Comparison of ENCODE assay signal across 8 cellular contexts in the genomic region with DNA sequence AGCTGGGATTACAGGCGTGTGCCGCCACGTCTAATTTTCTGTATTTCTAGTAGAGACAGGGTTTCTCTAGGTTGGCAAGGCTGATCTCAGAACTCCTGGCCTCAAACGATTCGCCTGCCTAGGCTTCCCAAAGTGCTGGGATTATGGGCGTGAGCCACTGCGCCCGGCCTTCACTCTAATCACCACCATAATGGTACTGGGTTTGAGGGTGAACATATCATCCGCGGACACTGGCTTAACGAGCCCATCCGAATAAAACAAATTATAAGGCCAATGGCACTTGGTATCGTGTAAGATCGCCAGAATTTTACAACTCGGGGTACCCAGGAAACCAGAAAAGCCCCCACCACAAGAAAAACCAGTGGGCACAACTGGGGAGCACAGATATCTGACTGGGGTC. TPM values are rescaled to one million over a fixed set of nuclear protein-coding genes. Genes with fewer than 3 reads are reported as not detected.
DNase-seq lines count a peak whose midpoint lies in the region; ATAC-seq and TF ChIP-seq lines count a peak whose summit lies in the region.

No MANE protein-coding gene starts in this region.

- 35% methylated on average over 15 of the region's 15 CpGs for WGBS in mesenchymal stem cell

- peaks cover 23% of the 10 kb centered on the region for H3K79me1 ChIP-seq in mesenchymal stem cell (replicated peaks; ENCODE audit: low read length, poor library complexity, severe bottlenecking)

- no peak overlapping the region for H2AK5ac ChIP-seq in mesenchymal stem cell (ENCODE audit: low read length, severe bottlenecking)

- H2BK15ac ChIP-seq in mesenchymal stem cell (ENCODE audit: low read depth, poor library complexity, severe bottlenecking), result no peak overlapping the region

- H3K4me3 ChIP-seq in AG04450 (ENCODE audit: low read depth, low read length), result peak overlapping the region; percentile 98
- peak overlapping the region; percentile 97 to 99 for H3K4me3 ChIP-seq in mesenchymal stem cell (ENCODE audit: insufficient read depth in 1 of 2, low read depth in 1 of 2, low read length in 2 of 2)

- H3K23ac ChIP-seq in mesenchymal stem cell (ENCODE audit: low read length in 2 of 2), result no peak overlapping the region

- H3K14ac ChIP-seq in mesenchymal stem cell (ENCODE audit: low read length in 2 of 2), result no peak overlapping the region

- peaks cover 14% of the 10 kb centered on the region for H3K9me3 Mint-ChIP-seq in chondrocyte (ENCODE audit: low read depth)

- peak overlapping the region; percentile 99 for H3K9ac ChIP-seq in mesenchymal stem cell (ENCODE audit: low read length)

- POLR2A ChIA-PET in AG04450 (lab: Yijun Ruan, JAX), result no interaction called here

- H2AFZ ChIP-seq in mesenchymal stem cell (ENCODE audit: low read depth, low read length), result peak overlapping the region; percentile 97

- H3K4me2 ChIP-seq in mesenchymal stem cell (ENCODE audit: low read length, poor library complexity, severe bottlenecking), result peak overlapping the region; percentile 62

- no peak overlapping the region for H4K91ac ChIP-seq in mesenchymal stem cell (ENCODE audit: low read length)

- no peaks in the 10 kb centered on the region; the same call in 1 of the 2 replicates for H3K9me3 ChIP-seq in AG04450 (ENCODE audit: control insufficient read depth, insufficient read depth, low read length)
- H3K9me3 ChIP-seq in mesenchymal stem cell (ENCODE audit: control insufficient read depth, low read length), result peaks cover 20% of the 10 kb centered on the region

- H3K27ac ChIP-seq in AG04450 (ENCODE audit: low read depth, low read length) (peak overlapping the region; percentile 85), mesenchymal stem cell (ENCODE audit: low read length, poor library complexity, severe bottlenecking) (no peak overlapping the region)

- H3K4me1 ChIP-seq in mesenchymal stem cell (ENCODE audit: control insufficient read depth, insufficient read depth, low read depth, low read length), result peaks cover 3% of the 10 kb centered on the region

- peak overlapping the region in 1 of 2 experiments; percentile 94 for H3K4ac ChIP-seq in mesenchymal stem cell (ENCODE audit: low read depth in 1 of 2, low read length in 2 of 2)

- H3K36me3 ChIP-seq in mesenchymal stem cell (ENCODE audit: control insufficient read depth in 1 of 2, insufficient read depth in 2 of 2, low read depth in 1 of 2, low read length in 2 of 2), result peaks cover 2 to 51% of the 10 kb centered on the region in 2 experiments

- peak overlapping the region in 1 of 2 experiments; percentile 90 for H3K18ac ChIP-seq in mesenchymal stem cell (ENCODE audit: low read depth in 1 of 2, low read length in 2 of 2)

- no peak for TF ChIP-seq CTCF in AG04450 (IDR thresholded peaks at IDR 0.05; ENCODE audit: low read depth, low read length)
- no peak for TF ChIP-seq CTCF in chondrocyte (IDR thresholded peaks at IDR 0.05)

- peaks cover 11% of the 10 kb centered on the region for H3K36me3 Mint-ChIP-seq in chondrocyte (ENCODE audit: low read depth)

- H3K27me3 ChIP-seq in AG04450 (ENCODE audit: control insufficient read depth, insufficient read depth, low read length), result no peaks in the 10 kb centered on the region
- no peaks in the 10 kb centered on the region for H3K27me3 ChIP-seq in mesenchymal stem cell (ENCODE audit: control insufficient read depth in 1 of 2, insufficient read depth in 1 of 2, low read length in 2 of 2)

- DNase-seq in AG04450 (ENCODE audit: low read depth, low spot score) (no peak), chondrocyte (ENCODE audit: low spot score) (no peak), mesenchymal stem cell (peak; percentile 30), putamen (ENCODE audit: low spot score) (no peak), 8988T (no peak), ureter (ENCODE audit: low spot score) (no peak)

- no peak overlapping the region for H2BK120ac ChIP-seq in mesenchymal stem cell (ENCODE audit: low read depth, low read length)

- CTCF ChIA-PET in AG04450 (lab: Charles Lee), result no interaction called here

- no peak overlapping the region for H2BK12ac ChIP-seq in mesenchymal stem cell (ENCODE audit: low read length in 2 of 2)

- no peak overlapping the region for H2BK5ac ChIP-seq in mesenchymal stem cell (ENCODE audit: low read depth, low read length, poor library complexity, severe bottlenecking)

- H3K27ac Mint-ChIP-seq in chondrocyte (ENCODE audit: unreplicated experiment), result peak overlapping the region; percentile 87

- peak overlapping the region; percentile 81 for H3K4me3 Mint-ChIP-seq in chondrocyte (ENCODE audit: unreplicated experiment)

- no peaks in the 10 kb centered on the region for H3K27me3 Mint-ChIP-seq in chondrocyte (ENCODE audit: low read depth)

- peaks cover 23% of the 10 kb centered on the region for H3K4me1 Mint-ChIP-seq in chondrocyte (ENCODE audit: low read depth)

- peak overlapping the region; percentile 7 for H4K8ac ChIP-seq in mesenchymal stem cell (ENCODE audit: low read length)

- ATAC-seq in HG03175 (IDR thresholded peaks at IDR 0.05; ENCODE audit: unreplicated experiment), result peak; percentile 11
- no peak for ATAC-seq in HG02870 (IDR thresholded peaks at IDR 0.05; ENCODE audit: unreplicated experiment)

RNA-seq across cellular contexts. Expression of a gene that starts 0.6 kb away (rescaled TPM):
- polyA plus RNA-seq in AG04450 (2011; rRNA removed), result 8.1 and 11.8 TPM in 2 replicates
- polyA minus RNA-seq in AG04450 (2011; rRNA and poly(A)+ RNA removed), result 4.1 and 6.1 TPM in 2 replicates
- total RNA-seq in chondrocyte (3.3 to 5.1 TPM (median 3.9 TPM) in 3 replicates), ureter (8.7 TPM)
- 3.8 TPM for polyA plus RNA-seq in mesenchymal stem cell (2013, experiment 1 of 2)
- polyA plus RNA-seq in mesenchymal stem cell (2013, experiment 2 of 2), result 4.1 TPM

RNA-seq across cellular contexts. Expression of a gene that starts 7.1 kb away (rescaled TPM):
- 62.9 and 79.3 TPM in 2 replicates for polyA plus RNA-seq in AG04450 (2011; rRNA removed)
- polyA minus RNA-seq in AG04450 (2011; rRNA and poly(A)+ RNA removed), result 74.2 and 83.2 TPM in 2 replicates
- 38.8 to 45.3 TPM (median 41.6 TPM) in 3 replicates for total RNA-seq in chondrocyte
- 38.0 TPM for polyA plus RNA-seq in mesenchymal stem cell (2013, experiment 1 of 2)
- 38.7 TPM for polyA plus RNA-seq in mesenchymal stem cell (2013, experiment 2 of 2)
- total RNA-seq in ureter, result 96.5 TPM

RNA-seq across cellular contexts. Expression of a gene that starts 46.7 kb away (rescaled TPM):
- 0.72 and 1.2 TPM in 2 replicates for polyA plus RNA-seq in AG04450 (2011; rRNA removed)
- polyA minus RNA-seq in AG04450 (2011; rRNA and poly(A)+ RNA removed), result 1.4 and 2.1 TPM in 2 replicates
- total RNA-seq in chondrocyte, result 0.56 to 1.8 TPM (median 0.75 TPM) in 3 replicates
- polyA plus RNA-seq in mesenchymal stem cell (2013, experiment 1 of 2), result 0.21 TPM
- 0.16 TPM for polyA plus RNA-seq in mesenchymal stem cell (2013, experiment 2 of 2)
- 2.9 TPM for total RNA-seq in ureter

RNA-seq across cellular contexts. Expression of a gene that starts 46.9 kb away (rescaled TPM):
- 11.5 and 13.4 TPM in 2 replicates for polyA plus RNA-seq in AG04450 (2011; rRNA removed)
- 18.5 TPM in 2 replicates for polyA minus RNA-seq in AG04450 (2011; rRNA and poly(A)+ RNA removed)
- total RNA-seq in chondrocyte, result 11.5 to 12.4 TPM (median 11.5 TPM) in 3 replicates
- polyA plus RNA-seq in mesenchymal stem cell (2013, experiment 1 of 2), result 7.6 TPM
- polyA plus RNA-seq in mesenchymal stem cell (2013, experiment 2 of 2), result 8.2 TPM
- total RNA-seq in ureter, result 9.4 TPM

RNA-seq across cellular contexts. Expression of a gene that starts 51.2 kb away (rescaled TPM):
- polyA plus RNA-seq in AG04450 (2011; rRNA removed), result 9.4 TPM in 2 replicates
- 18.4 TPM in 2 replicates for polyA minus RNA-seq in AG04450 (2011; rRNA and poly(A)+ RNA removed)
- total RNA-seq in chondrocyte (13.9 to 21.2 TPM (median 15.7 TPM) in 3 replicates), ureter (39.8 TPM)
- polyA plus RNA-seq in mesenchymal stem cell (2013, experiment 1 of 2), result 10.3 TPM
- polyA plus RNA-seq in mesenchymal stem cell (2013, experiment 2 of 2), result 10.2 TPM
